ENCODE assay signal across 4 cellular contexts in genomic region chr6:29323332-29323731, GRCh38. TPM values are rescaled to one million over a fixed set of nuclear protein-coding genes. Genes with fewer than 3 reads are reported as not detected.
"Had no signal": no experiment of that assay in that cellular context is flagged by ENCODE, and none has a peak within 500 bp of the region (broad histone marks: within the 10 kb centered on the region; RNA-seq: fewer than 3 reads in every experiment).

No MANE protein-coding gene starts in this region.

RNA-seq across cellular contexts. Expression of gene OR14J1, which starts 21.8 kb away (rescaled TPM):
- total RNA-seq: LHCN-M2, M059J, MCF 10A, NCI-H460 had no signal

RNA-seq across cellular contexts. Expression of gene OR5V1, which starts 45.3 kb away (rescaled TPM):
- total RNA-seq: LHCN-M2, M059J, MCF 10A, NCI-H460 had no signal

RNA-seq across cellular contexts. Expression of gene OR12D3, which starts 51.8 kb away (rescaled TPM):
- total RNA-seq: LHCN-M2, M059J, MCF 10A, NCI-H460 had no signal
